In genomic region chr7:151442776-151443496, GRCh38 we compare ENCODE assay signal across 16 cellular contexts. TPM values are rescaled to one million over a fixed set of nuclear protein-coding genes. Genes with fewer than 3 reads are reported as not detected.
"Had no signal": no experiment of that assay in that cellular context is flagged by ENCODE, and none has a peak within 500 bp of the region (broad histone marks: within the 10 kb centered on the region; RNA-seq: fewer than 3 reads in every experiment).

No MANE protein-coding gene starts in this region.

- H3K9me3 ChIP-seq: esophagus squamous epithelium, gastrocnemius medialis, heart right ventricle, suprapubic skin, upper lobe of right lung had no signal

- FAIRE-seq: bronchial epithelial cell had no signal

- H3K9me3 Mint-ChIP-seq: activated naive CD8-positive, alpha-beta T cell treated with anti-CD3 and anti-CD28 coated beads, Interleukin-2, amount 10 ng/mL, durations not matched to agents 7 days and 5 days had no signal

- H3K36me3 ChIP-seq: esophagus squamous epithelium, gastrocnemius medialis, heart right ventricle, suprapubic skin, upper lobe of right lung had no signal

- H3K36me3 Mint-ChIP-seq: activated naive CD8-positive, alpha-beta T cell treated with anti-CD3 and anti-CD28 coated beads, Interleukin-2, amount 10 ng/mL, durations not matched to agents 7 days and 5 days had no signal

- ATAC-seq: gastrocnemius medialis, heart right ventricle, left ventricle myocardium superior, right cardiac atrium, upper lobe of right lung had no signal

- H3K27ac ChIP-seq: gastrocnemius medialis, heart right ventricle, suprapubic skin, upper lobe of right lung had no signal

- H3K4me3 ChIP-seq: esophagus squamous epithelium, gastrocnemius medialis, heart right ventricle, suprapubic skin, upper lobe of right lung had no signal

- DNase-seq: activated CD4-positive, alpha-beta T cell treated with anti-CD3 and anti-CD28 coated beads, Interleukin-2, amount 50 U/mL, for 1 hour; activated naive CD8-positive, alpha-beta T cell treated with anti-CD3 and anti-CD28 coated beads, Interleukin-2, amount 10 ng/mL, durations not matched to agents 7 days and 5 days; activated T-cell treated with anti-CD3 and anti-CD28 coated beads, Interleukin-2, amount 50 U/mL, for 48 hours; aorta; esophagus squamous epithelium; gastrocnemius medialis; heart right ventricle; islet precursor cell; left ventricle myocardium superior; right cardiac atrium; stimulated activated CD4-positive, alpha-beta T cell treated with anti-CD3 and anti-CD28 coated beads, Interleukin-2, amount 100 ng/mL, for 24 hours; stimulated activated naive CD4-positive, alpha-beta T cell treated with Interleukin-2 at 50 U/mL for 16 hours; upper lobe of right lung had no signal

- H3K27me3 ChIP-seq: upper lobe of right lung had no signal

- H3K27ac Mint-ChIP-seq: activated naive CD8-positive, alpha-beta T cell treated with anti-CD3 and anti-CD28 coated beads, Interleukin-2, amount 10 ng/mL, durations not matched to agents 7 days and 5 days had no signal

RNA-seq across cellular contexts. Expression of gene CRYGN, which starts 3.0 kb away (rescaled TPM):
- total RNA-seq: bronchial epithelial cell; gastrocnemius medialis; left ventricle myocardium superior; suprapubic skin; T-helper 2 cell treated with Interferon-gamma antibody and Interleukin-4, amounts not matched to agents 100 ng/mL and 5 ng/mL, for 36 hours; upper lobe of right lung had no signal

RNA-seq across cellular contexts. Expression of gene WDR86, which starts 33.1 kb away (rescaled TPM):
- total RNA-seq: T-helper 2 cell treated with Interferon-gamma antibody and Interleukin-4, amounts not matched to agents 100 ng/mL and 5 ng/mL, for 36 hours had no signal
